Comparison of ENCODE assay signal across 1 cellular context in genomic region chrX:131617182-131617581, GRCh38.
TF ChIP-seq lines count a peak whose summit lies in the region.

No MANE protein-coding gene starts in this region.

TF ChIP-seq in SK-N-SH, 30 proteins besides CTCF, POLR2A, EP300 and RAD21 (continued from another document):
- TF ChIP-seq FOSL2 (IDR thresholded peaks at IDR 0.05; ENCODE audit: borderline replicate concordance, low read depth) (peak; percentile 69), EZH2phosphoT487 (IDR thresholded peaks at IDR 0.05; ENCODE audit: borderline replicate concordance, low read depth) (no peak)
